Comparison of ENCODE assay signal across 12 cellular contexts in the genomic region with DNA sequence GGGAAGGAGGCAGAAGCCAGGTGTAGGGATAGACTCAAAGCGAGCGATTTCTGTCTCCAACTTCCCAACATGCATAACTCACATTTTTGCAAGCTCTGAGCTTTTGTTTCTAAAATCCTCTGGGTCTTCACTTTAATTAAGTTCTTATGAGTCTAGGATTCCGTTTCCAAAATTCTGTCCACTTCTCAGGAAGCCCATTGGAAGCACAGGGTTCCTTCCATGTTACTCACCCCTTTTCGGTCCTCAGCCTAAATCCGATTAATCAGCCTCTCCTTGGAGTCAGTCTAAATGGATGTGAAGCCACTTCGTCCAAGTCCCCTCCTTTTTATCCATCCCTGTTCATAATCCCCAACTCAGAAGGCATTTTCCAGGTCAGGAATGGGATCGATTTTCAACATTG. TPM values are rescaled to one million over a fixed set of nuclear protein-coding genes. Genes with fewer than 3 reads are reported as not detected.
DNase-seq lines count a peak whose midpoint lies in the region; ATAC-seq lines count a peak whose summit lies in the region.
"Had no signal": no experiment of that assay in that cellular context is flagged by ENCODE, and none has a peak within 500 bp of the region (broad histone marks: within the 10 kb centered on the region; RNA-seq: fewer than 3 reads in every experiment).

No MANE protein-coding gene starts in this region.

- H4K91ac ChIP-seq in mesenchymal stem cell (ENCODE audit: low read length), result no peak overlapping the region

- H2AK5ac ChIP-seq in mesenchymal stem cell (ENCODE audit: low read length, severe bottlenecking), result no peak overlapping the region

- H2BK12ac ChIP-seq in mesenchymal stem cell (ENCODE audit: low read length in 2 of 2), result no peak overlapping the region

- H3K18ac ChIP-seq in mesenchymal stem cell (ENCODE audit: low read depth in 1 of 2, low read length in 2 of 2), result no peak overlapping the region

- H3K27ac ChIP-seq in mesenchymal stem cell (ENCODE audit: low read length, poor library complexity, severe bottlenecking) (no peak overlapping the region), stomach smooth muscle (ENCODE audit: low read length) (peak overlapping the region; percentile 41)

- no peak overlapping the region for H3K4ac ChIP-seq in mesenchymal stem cell (ENCODE audit: low read depth in 1 of 2, low read length in 2 of 2)

- WGBS in mesenchymal stem cell, result 95% methylated on average over 7 of the region's 7 CpGs

- H2BK120ac ChIP-seq in mesenchymal stem cell (ENCODE audit: low read depth, low read length), result no peak overlapping the region

- peaks cover 4% of the 10 kb centered on the region for H3K79me1 ChIP-seq in mesenchymal stem cell (replicated peaks; ENCODE audit: low read length, poor library complexity, severe bottlenecking)

- H4K8ac ChIP-seq in mesenchymal stem cell (ENCODE audit: low read length), result no peak overlapping the region

- H3K4me1 Mint-ChIP-seq in T-helper 17 cell, result peaks cover 28% of the 10 kb centered on the region

- H3K14ac ChIP-seq in mesenchymal stem cell (ENCODE audit: low read length in 2 of 2), result no peak overlapping the region

- no peak for DNase-seq in T-helper 17 cell
- no peak for DNase-seq in mesenchymal stem cell
- no peak for DNase-seq in kidney tubule cell (ENCODE audit: low spot score)
- DNase-seq in activated naive CD4-positive, alpha-beta T cell treated with Interleukin-2 at 50 U/mL for 16 hours, result no peak
- no peak for DNase-seq in NCI-H1436 (lab: John Stamatoyannopoulos, UW)
- no peak for DNase-seq in occipital lobe (lab: John Stamatoyannopoulos, UW)
- DNase-seq: activated B cell treated with CpG ODN at 0.5 μM for 24 hours; activated T-cell treated with anti-CD3 and anti-CD28 coated beads for 4 hours; CD4-positive, alpha-beta memory T cell; NCI-H187 treated with DMSO at 0.1 percent for 48 hours had no signal

- H3K4me1 ChIP-seq in endocrine pancreas (ENCODE audit: control insufficient read depth, insufficient read depth, low read length), result no peaks in the 10 kb centered on the region
- peaks cover 21% of the 10 kb centered on the region for H3K4me1 ChIP-seq in mesenchymal stem cell (ENCODE audit: control insufficient read depth, insufficient read depth, low read depth, low read length)
- H3K4me1 ChIP-seq in stomach smooth muscle (ENCODE audit: control insufficient read depth, insufficient read depth, low read length), result peaks cover 51% of the 10 kb centered on the region

- H3K36me3 Mint-ChIP-seq in T-helper 17 cell (ENCODE audit: low read depth), result peaks cover 3% of the 10 kb centered on the region

- H3K27ac Mint-ChIP-seq in T-helper 17 cell, result no peak overlapping the region

- H3K9me3 ChIP-seq in T-helper 17 cell (ENCODE audit: control insufficient read depth, low read length, poor library complexity, severe bottlenecking), result no peaks in the 10 kb centered on the region
- no peaks in the 10 kb centered on the region for H3K9me3 ChIP-seq in endocrine pancreas (ENCODE audit: control insufficient read depth, low read length)
- no peaks in the 10 kb centered on the region for H3K9me3 ChIP-seq in mesenchymal stem cell (ENCODE audit: control insufficient read depth, low read length)
- no peaks in the 10 kb centered on the region for H3K9me3 ChIP-seq in stomach smooth muscle (ENCODE audit: control insufficient read depth in 2 of 2, low read length in 2 of 2)

- no peak overlapping the region for H2BK15ac ChIP-seq in mesenchymal stem cell (ENCODE audit: low read depth, poor library complexity, severe bottlenecking)

- H2AFZ ChIP-seq in mesenchymal stem cell (ENCODE audit: low read depth, low read length), result no peak overlapping the region

- peak overlapping the region; percentile 86 for H3K4me2 ChIP-seq in mesenchymal stem cell (ENCODE audit: low read length, poor library complexity, severe bottlenecking)

- ATAC-seq in T-helper 17 cell, result no peak

- no peak overlapping the region for H3K23ac ChIP-seq in mesenchymal stem cell (ENCODE audit: low read length in 2 of 2)

- H3K9ac ChIP-seq in endocrine pancreas (ENCODE audit: control insufficient read depth, insufficient read depth, low read length) (no peak overlapping the region), mesenchymal stem cell (ENCODE audit: low read length) (peak overlapping the region; percentile 78), stomach smooth muscle (ENCODE audit: low read length in 2 of 2) (peak overlapping the region in 1 of 2 donors; percentile 64)

- peak overlapping the region; percentile 88 for H3K4me3 Mint-ChIP-seq in T-helper 17 cell

- H3K27me3 Mint-ChIP-seq in T-helper 17 cell, result no peaks in the 10 kb centered on the region
- H3K27me3 Mint-ChIP-seq: activated B cell treated with CpG ODN at 0.5 μM for 24 hours; CD4-positive, alpha-beta memory T cell had no signal

- no peaks in the 10 kb centered on the region for H3K27me3 ChIP-seq in endocrine pancreas (ENCODE audit: control insufficient read depth, insufficient read depth, low read length)
- H3K27me3 ChIP-seq in mesenchymal stem cell (ENCODE audit: control insufficient read depth in 1 of 2, insufficient read depth in 1 of 2, low read length in 2 of 2), result no peaks in the 10 kb centered on the region
- H3K27me3 ChIP-seq in stomach smooth muscle (ENCODE audit: control insufficient read depth in 1 of 2, insufficient read depth in 2 of 2, low read length in 2 of 2), result no peaks in the 10 kb centered on the region

- H3K4me3 ChIP-seq in endocrine pancreas (ENCODE audit: control insufficient read depth, insufficient read depth, low read length) (peak overlapping the region; percentile 70), mesenchymal stem cell (ENCODE audit: insufficient read depth in 1 of 2, low read depth in 1 of 2, low read length in 2 of 2) (peak overlapping the region in 1 of 2 experiments; percentile 84), stomach smooth muscle (ENCODE audit: low read length in 2 of 2) (peak overlapping the region in 1 of 2 donors; percentile 83)

- no peak overlapping the region for H2BK5ac ChIP-seq in mesenchymal stem cell (ENCODE audit: low read depth, low read length, poor library complexity, severe bottlenecking)

- H3K36me3 ChIP-seq in endocrine pancreas (ENCODE audit: control insufficient read depth, insufficient read depth, low read length) (no peaks in the 10 kb centered on the region), mesenchymal stem cell (ENCODE audit: control insufficient read depth in 1 of 2, insufficient read depth in 2 of 2, low read depth in 1 of 2, low read length in 2 of 2) (peaks cover 28 to 32% of the 10 kb centered on the region in 2 experiments), stomach smooth muscle (ENCODE audit: control insufficient read depth in 2 of 2, insufficient read depth in 2 of 2, low read length in 2 of 2) (peaks cover 1 to 9% of the 10 kb centered on the region in 2 donors)

RNA-seq across cellular contexts. Expression of a gene that starts 1.4 kb away (rescaled TPM):
- total RNA-seq in T-helper 17 cell (under 1 TPM in 1 of 2 donors, not detected in 1; 0.22 TPM), occipital lobe (12.3 TPM)
- 39.2 TPM for polyA plus RNA-seq in mesenchymal stem cell (2013, experiment 1 of 2)
- 40.8 TPM for polyA plus RNA-seq in mesenchymal stem cell (2013, experiment 2 of 2)
- total RNA-seq: CD4-positive, alpha-beta memory T cell had no signal

RNA-seq across cellular contexts. Expression of a gene that starts 59.1 kb away (rescaled TPM):
- total RNA-seq in T-helper 17 cell, result 100 to 1,000 TPM; 227 to 245 TPM
- polyA plus RNA-seq in mesenchymal stem cell (2013, experiment 1 of 2), result 50.6 TPM
- polyA plus RNA-seq in mesenchymal stem cell (2013, experiment 2 of 2), result 50.3 TPM
- 18.1 TPM for total RNA-seq in occipital lobe

Comparison
In these comparisons a context has a peak if more than half of its experiments do, and no peak if none do; other contexts are left out.
1. RNA of a gene that starts 1.4 kb away (total RNA-seq): 12.3 TPM in occipital lobe (single experiment); 0.22 TPM in T-helper 17 cell; every median in the first group is over 10 times any median in the second.
2. RNA of a gene that starts 59.1 kb away (total RNA-seq): 227 to 245 TPM in T-helper 17 cell; 18.1 TPM in occipital lobe (single experiment); every median in the first group is over 10 times any median in the second.